ENCODE assay signal across 10 cellular contexts in the genomic region with DNA sequence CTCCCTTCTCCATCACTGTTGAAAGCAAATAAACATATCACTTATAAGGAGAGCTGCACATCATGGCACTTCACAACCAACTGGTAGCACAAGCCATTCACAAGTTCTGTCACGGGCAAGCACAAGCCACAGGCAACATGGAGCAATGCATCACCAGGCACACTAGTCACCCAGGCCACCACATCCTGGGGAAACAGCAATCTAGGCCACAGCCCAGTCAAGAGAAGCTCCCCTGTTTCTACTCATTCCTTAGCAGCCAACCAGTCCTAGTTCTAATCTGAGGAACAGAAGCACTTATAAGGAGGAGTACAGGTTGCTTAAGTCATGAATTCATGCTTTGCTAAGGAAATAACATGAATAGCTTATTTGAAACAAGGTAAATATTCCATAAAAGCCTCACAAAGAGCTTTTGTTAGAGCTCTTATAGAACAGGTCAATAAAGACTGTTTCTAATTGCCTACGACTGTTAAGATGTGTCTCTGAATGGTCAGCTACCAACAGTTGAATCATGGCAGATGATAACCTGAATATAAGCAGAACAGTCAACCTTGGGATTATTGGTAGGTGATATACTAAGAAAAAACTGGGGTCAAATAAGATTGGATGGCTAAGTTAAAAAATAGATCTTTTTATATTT.
DNase-seq lines count a peak whose midpoint lies in the region; ATAC-seq and TF ChIP-seq lines count a peak whose summit lies in the region.
"Had no signal": no experiment of that assay in that cellular context is flagged by ENCODE, and none has a peak within 500 bp of the region (broad histone marks: within the 10 kb centered on the region; RNA-seq: fewer than 3 reads in every experiment).

No MANE protein-coding gene starts in this region.

- peak; percentile 77 for DNase-seq in activated CD8-positive, alpha-beta T cell treated with anti-CD3 and anti-CD28 coated beads, Interleukin-2, amount 10 ng/mL, durations not matched to agents 7 days and 5 days
- peak; percentile 77 for DNase-seq in stimulated activated CD4-positive, alpha-beta T cell treated with anti-CD3 and anti-CD28 coated beads, Interleukin-1b, Interleukin-23, amount 100 ng/mL, for 48 hours
- DNase-seq in ureter (ENCODE audit: low spot score), result no peak
- no peak for DNase-seq in GM10248 (ENCODE audit: extremely low spot score)
- DNase-seq in Right ventricle myocardium inferior (ENCODE audit: missing footprints), result no peak
- no peak for DNase-seq in NCI-H2171 (lab: John Stamatoyannopoulos, UW)
- DNase-seq: DND-41, NCI-H446 treated with DMSO at 0.1 percent for 48 hours had no signal

- no peak for TF ChIP-seq CTCF in GM10248 (IDR thresholded peaks at IDR 0.05; ENCODE audit: control extremely low read depth, extremely low read depth, low read depth, missing control alignments)

- H3K27ac Mint-ChIP-seq in activated CD8-positive, alpha-beta T cell treated with anti-CD3 and anti-CD28 coated beads, Interleukin-2, amount 10 ng/mL, durations not matched to agents 7 days and 5 days, result peak overlapping the region; percentile 54

- H3K4me1 Mint-ChIP-seq in activated CD8-positive, alpha-beta T cell treated with anti-CD3 and anti-CD28 coated beads, Interleukin-2, amount 10 ng/mL, durations not matched to agents 7 days and 5 days (ENCODE audit: low read depth), result peaks cover 42% of the 10 kb centered on the region

- CTCF ChIA-PET in activated CD8-positive, alpha-beta T cell treated with anti-CD3 and anti-CD28 coated beads, Interleukin-2, amount 10 ng/mL, durations not matched to agents 7 days and 5 days (lab: Charles Lee), result interaction anchor here (0.5 to 2.8 kb wide), 7 partner anchors 10 to 743 kb away, joined by 3 to 21 read pairs (median 7); no protein-coding TSS in a partner anchor
- CTCF ChIA-PET in GM10248 (lab: Yijun Ruan, JAX), result interaction anchor here (0.8 to 3.5 kb wide), 11 partner anchors 11 to 59 kb away, joined by 3 to 13 read pairs (median 4); no protein-coding TSS in a partner anchor

- H3K9me3 Mint-ChIP-seq in activated CD8-positive, alpha-beta T cell treated with anti-CD3 and anti-CD28 coated beads, Interleukin-2, amount 10 ng/mL, durations not matched to agents 7 days and 5 days (ENCODE audit: insufficient read depth), result no peaks in the 10 kb centered on the region

- H3K27me3 Mint-ChIP-seq in activated CD8-positive, alpha-beta T cell treated with anti-CD3 and anti-CD28 coated beads, Interleukin-2, amount 10 ng/mL, durations not matched to agents 7 days and 5 days (ENCODE audit: low read depth), result no peaks in the 10 kb centered on the region

- no peak overlapping the region for H3K4me3 Mint-ChIP-seq in activated CD8-positive, alpha-beta T cell treated with anti-CD3 and anti-CD28 coated beads, Interleukin-2, amount 10 ng/mL, durations not matched to agents 7 days and 5 days

- intact Hi-C loops in Right ventricle myocardium inferior (cut with DNase I), result no loop called here

- ATAC-seq in GM19324 (IDR thresholded peaks at IDR 0.05; ENCODE audit: low FRiP score, unreplicated experiment) (peak; percentile 34), HG03159 (IDR thresholded peaks at IDR 0.05; ENCODE audit: unreplicated experiment) (peak; percentile 59), Right ventricle myocardium inferior (no peak)
- peak; percentile 94 for ATAC-seq in activated CD8-positive, alpha-beta T cell treated with anti-CD3 and anti-CD28 coated beads, Interleukin-2, amount 10 ng/mL, durations not matched to agents 7 days and 5 days

- peaks cover 27% of the 10 kb centered on the region for H3K36me3 Mint-ChIP-seq in activated CD8-positive, alpha-beta T cell treated with anti-CD3 and anti-CD28 coated beads, Interleukin-2, amount 10 ng/mL, durations not matched to agents 7 days and 5 days (ENCODE audit: low read depth)

- POLR2A ChIA-PET in activated CD8-positive, alpha-beta T cell treated with anti-CD3 and anti-CD28 coated beads, Interleukin-2, amount 10 ng/mL, durations not matched to agents 7 days and 5 days (lab: Charles Lee), result interaction anchor here (1.0 to 7.0 kb wide), 2 partner anchors 13 kb away, joined by 4 to 72 read pairs; no protein-coding TSS in a partner anchor
- POLR2A ChIA-PET in GM10248 (lab: Yijun Ruan, JAX), result no interaction called here

Comparison
In these comparisons a context has a peak if more than half of its experiments do, and no peak if none do; other contexts are left out.
1. DNase-seq: peak in activated CD8-positive, alpha-beta T cell treated with anti-CD3 and anti-CD28 coated beads, Interleukin-2, amount 10 ng/mL, durations not matched to agents 7 days and 5 days (single experiment) and stimulated activated CD4-positive, alpha-beta T cell treated with anti-CD3 and anti-CD28 coated beads, Interleukin-1b, Interleukin-23, amount 100 ng/mL, for 48 hours (single experiment); none in ureter (single experiment), GM10248 (single experiment), Right ventricle myocardium inferior (single experiment) and NCI-H2171 (single experiment).